In genomic region chr7:88169717-88170320, GRCh38 we compare ENCODE assay signal across 9 cellular contexts.
DNase-seq lines count a peak whose midpoint lies in the region; ATAC-seq and TF ChIP-seq lines count a peak whose summit lies in the region.
"Had no signal": no experiment of that assay in that cellular context is flagged by ENCODE, and none has a peak within 500 bp of the region (broad histone marks: within the 10 kb centered on the region; RNA-seq: fewer than 3 reads in every experiment).

No MANE protein-coding gene starts in this region.

- no peaks in the 10 kb centered on the region for H3K9me3 ChIP-seq in SU-DHL-6 (ENCODE audit: insufficient read depth, low read length)
- H3K9me3 ChIP-seq: BLaER1 had no signal

- no peak overlapping the region for H3K4me2 ChIP-seq in SU-DHL-6 (ENCODE audit: low read depth, low read length, poor library complexity, severe bottlenecking)
- H3K4me2 ChIP-seq: BLaER1 had no signal

- no peaks in the 10 kb centered on the region for H4K20me1 ChIP-seq in SU-DHL-6 (ENCODE audit: low read depth, low read length)
- H4K20me1 ChIP-seq: BLaER1 had no signal

- no peak overlapping the region for H3K27ac Mint-ChIP-seq in activated T-cell treated with anti-CD3 and anti-CD28 coated beads, Interleukin-2, amount 50 U/mL, for 24 hours

- DNase-seq in DMS79 treated with DMSO at 0.1 percent for 48 hours (lab: John Stamatoyannopoulos, UW): peak; percentile 19
- DNase-seq in DMS79 (lab: John Stamatoyannopoulos, UW): no peak
- peak; percentile 10 for DNase-seq in iPS-NIHi7 (ENCODE audit: extremely low spot score)
- DNase-seq in activated naive CD4-positive, alpha-beta T cell treated with anti-CD3 and anti-CD28 coated beads, Interleukin-2, amount 50 U/mL, for 16 hours: no peak
- DNase-seq in activated T-cell treated with anti-CD3 and anti-CD28 coated beads, Interleukin-2, amount 50 U/mL, for 24 hours: no peak
- DNase-seq in cerebellar nuclear complex (lab: John Stamatoyannopoulos, UW): no peak

- no peak overlapping the region for H3K4me3 Mint-ChIP-seq in activated T-cell treated with anti-CD3 and anti-CD28 coated beads, Interleukin-2, amount 50 U/mL, for 24 hours

- H3K9me2 ChIP-seq in SU-DHL-6 (replicated peaks; ENCODE audit: insufficient read depth, low read length): no peaks in the 10 kb centered on the region

- no peaks in the 10 kb centered on the region for H3K4me1 Mint-ChIP-seq in activated T-cell treated with anti-CD3 and anti-CD28 coated beads, Interleukin-2, amount 50 U/mL, for 24 hours (ENCODE audit: low read depth)

- H3K9me3 Mint-ChIP-seq in activated T-cell treated with anti-CD3 and anti-CD28 coated beads, Interleukin-2, amount 50 U/mL, for 24 hours: no peaks in the 10 kb centered on the region

- H3K27me3 ChIP-seq in SU-DHL-6 (ENCODE audit: low read length): no peaks in the 10 kb centered on the region
- H3K27me3 ChIP-seq: BLaER1 had no signal

- H3K36me3 Mint-ChIP-seq in activated T-cell treated with anti-CD3 and anti-CD28 coated beads, Interleukin-2, amount 50 U/mL, for 24 hours (ENCODE audit: low read depth): no peaks in the 10 kb centered on the region

- H3F3A ChIP-seq in SU-DHL-6 (ENCODE audit: insufficient read depth): no peaks in the 10 kb centered on the region

- H3K79me2 ChIP-seq in SU-DHL-6 (ENCODE audit: insufficient read depth, low read length): no peaks in the 10 kb centered on the region

- ATAC-seq in HG03469 (IDR thresholded peaks at IDR 0.05; ENCODE audit: unreplicated experiment): peak; percentile 41

- no peak overlapping the region for H3K27ac ChIP-seq in SU-DHL-6 (ENCODE audit: low read depth, low read length)
- H3K27ac ChIP-seq: BLaER1 had no signal

- H3K27me3 Mint-ChIP-seq in activated T-cell treated with anti-CD3 and anti-CD28 coated beads, Interleukin-2, amount 50 U/mL, for 24 hours: no peaks in the 10 kb centered on the region

- no peak overlapping the region for H2AFZ ChIP-seq in SU-DHL-6 (ENCODE audit: low read depth, low read length, severe bottlenecking)

- H3K9ac ChIP-seq in SU-DHL-6 (ENCODE audit: low read length): no peak overlapping the region
- H3K9ac ChIP-seq: BLaER1 had no signal

- peak; percentile 63 for TF ChIP-seq CTCF in SU-DHL-6 (IDR thresholded peaks at IDR 0.05; ENCODE audit: insufficient read depth, low read length, poor library complexity, severe bottlenecking)

- no peaks in the 10 kb centered on the region for H3K36me3 ChIP-seq in SU-DHL-6 (ENCODE audit: low read length)
- H3K36me3 ChIP-seq: BLaER1 had no signal

- no peak overlapping the region for H3K4me3 ChIP-seq in SU-DHL-6 (ENCODE audit: insufficient read depth, low read length, poor library complexity, severe bottlenecking)
- H3K4me3 ChIP-seq: BLaER1 had no signal

Comparison
In these comparisons a context has a peak if more than half of its experiments do, and no peak if none do; other contexts are left out.
1. DNase-seq: peak in DMS79 treated with DMSO at 0.1 percent for 48 hours (single experiment) and iPS-NIHi7 (single experiment); none in DMS79 (single experiment), activated naive CD4-positive, alpha-beta T cell treated with anti-CD3 and anti-CD28 coated beads, Interleukin-2, amount 50 U/mL, for 16 hours (single experiment), activated T-cell treated with anti-CD3 and anti-CD28 coated beads, Interleukin-2, amount 50 U/mL, for 24 hours (single experiment) and cerebellar nuclear complex (0 of 2).